In genomic region chr6:132498638-132499037, GRCh38 we compare ENCODE assay signal across 14 cellular contexts. TPM values are rescaled to one million over a fixed set of nuclear protein-coding genes. Genes with fewer than 3 reads are reported as not detected.
DNase-seq lines count a peak whose midpoint lies in the region; ATAC-seq and TF ChIP-seq lines count a peak whose summit lies in the region.
"Had no signal": no experiment of that assay in that cellular context is flagged by ENCODE, and none has a peak within 500 bp of the region (broad histone marks: within the 10 kb centered on the region; RNA-seq: fewer than 3 reads in every experiment).

No MANE protein-coding gene starts in this region.

- H3K9me3 ChIP-seq in mucosa of descending colon, result no peaks in the 10 kb centered on the region
- H3K9me3 ChIP-seq: esophagus muscularis mucosa, uterus had no signal

- H3K4me1 ChIP-seq in mucosa of descending colon (ENCODE audit: low read depth), result no peaks in the 10 kb centered on the region

- H3K27ac Mint-ChIP-seq in activated T-cell treated with anti-CD3 and anti-CD28 coated beads, Interleukin-2, amount 50 U/mL, for 24 hours, result no peak overlapping the region
- H3K27ac Mint-ChIP-seq: activated CD4-positive, alpha-beta T cell treated with anti-CD3 and anti-CD28 coated beads, Interleukin-2, amount 10 ng/mL, durations not matched to agents 7 days and 5 days had no signal

- no peaks in the 10 kb centered on the region for H3K27me3 Mint-ChIP-seq in activated T-cell treated with anti-CD3 and anti-CD28 coated beads, Interleukin-2, amount 50 U/mL, for 24 hours
- H3K27me3 Mint-ChIP-seq: activated CD4-positive, alpha-beta T cell treated with anti-CD3 and anti-CD28 coated beads, Interleukin-2, amount 10 ng/mL, durations not matched to agents 7 days and 5 days had no signal

- ATAC-seq in GM18868 (IDR thresholded peaks at IDR 0.05; ENCODE audit: unreplicated experiment) (peak; percentile 54), GM21717 (IDR thresholded peaks at IDR 0.05; ENCODE audit: unreplicated experiment) (peak; percentile 63), HG03196 (IDR thresholded peaks at IDR 0.05; ENCODE audit: unreplicated experiment) (peak; percentile 51), mucosa of descending colon (peak; percentile 41), HG03457 (IDR thresholded peaks at IDR 0.05; ENCODE audit: unreplicated experiment) (no peak)

- H3K9me3 Mint-ChIP-seq in activated T-cell treated with anti-CD3 and anti-CD28 coated beads, Interleukin-2, amount 50 U/mL, for 24 hours, result peaks cover 3% of the 10 kb centered on the region

- intact Hi-C loops in mucosa of descending colon (cut with DNase I, micrococcal nuclease), result no loop called here

- H3K4me3 ChIP-seq in mucosa of descending colon, result no peak overlapping the region
- H3K4me3 ChIP-seq: esophagus muscularis mucosa, uterus had no signal

- H3K4me1 Mint-ChIP-seq in activated T-cell treated with anti-CD3 and anti-CD28 coated beads, Interleukin-2, amount 50 U/mL, for 24 hours (ENCODE audit: low read depth), result peaks cover 40% of the 10 kb centered on the region

- H3K36me3 ChIP-seq in mucosa of descending colon (ENCODE audit: low read depth), result no peaks in the 10 kb centered on the region
- H3K36me3 ChIP-seq: uterus had no signal

- DNase-seq in mucosa of descending colon (no peak), NCI-H2227 treated with DMSO at 0.1 percent for 48 hours (lab: John Stamatoyannopoulos, UW) (no peak), T-helper 9 cell (no peak)
- no peak for DNase-seq in activated T-cell treated with anti-CD3 and anti-CD28 coated beads, Interleukin-2, amount 50 U/mL, for 24 hours
- DNase-seq: activated CD4-positive, alpha-beta T cell treated with anti-CD3 and anti-CD28 coated beads, Interleukin-2, amount 10 ng/mL, durations not matched to agents 7 days and 5 days; NCI-H1092; uterus had no signal

- no peak overlapping the region for H3K4me3 Mint-ChIP-seq in activated T-cell treated with anti-CD3 and anti-CD28 coated beads, Interleukin-2, amount 50 U/mL, for 24 hours
- H3K4me3 Mint-ChIP-seq: activated CD4-positive, alpha-beta T cell treated with anti-CD3 and anti-CD28 coated beads, Interleukin-2, amount 10 ng/mL, durations not matched to agents 7 days and 5 days had no signal

- TF ChIP-seq CTCF in mucosa of descending colon (IDR thresholded peaks at IDR 0.05), result no peak

- peaks cover 59% of the 10 kb centered on the region for H3K36me3 Mint-ChIP-seq in activated T-cell treated with anti-CD3 and anti-CD28 coated beads, Interleukin-2, amount 50 U/mL, for 24 hours (ENCODE audit: low read depth)

RNA-seq across cellular contexts. Expression of gene STX7, which starts 14.3 kb away (rescaled TPM):
- 10 to 100 TPM; 51.9 to 66.9 (median 63.2) TPM for total RNA-seq in mucosa of descending colon

RNA-seq across cellular contexts. Expression of gene TAAR9, which starts 39.4 kb away (rescaled TPM):
- total RNA-seq in mucosa of descending colon, result not detected
- total RNA-seq: activated CD4-positive, alpha-beta T cell treated with anti-CD3 and anti-CD28 coated beads, Interleukin-2, amount 10 ng/mL, durations not matched to agents 7 days and 5 days; esophagus muscularis mucosa; H1; osteoblast; uterus had no signal

RNA-seq across cellular contexts. Expression of gene TAAR8, which starts 53.8 kb away (rescaled TPM):
- total RNA-seq in mucosa of descending colon, result not detected
- total RNA-seq: activated CD4-positive, alpha-beta T cell treated with anti-CD3 and anti-CD28 coated beads, Interleukin-2, amount 10 ng/mL, durations not matched to agents 7 days and 5 days; esophagus muscularis mucosa; H1; osteoblast had no signal
